2 cellular contexts compared by ENCODE assay signal in the genomic region with DNA sequence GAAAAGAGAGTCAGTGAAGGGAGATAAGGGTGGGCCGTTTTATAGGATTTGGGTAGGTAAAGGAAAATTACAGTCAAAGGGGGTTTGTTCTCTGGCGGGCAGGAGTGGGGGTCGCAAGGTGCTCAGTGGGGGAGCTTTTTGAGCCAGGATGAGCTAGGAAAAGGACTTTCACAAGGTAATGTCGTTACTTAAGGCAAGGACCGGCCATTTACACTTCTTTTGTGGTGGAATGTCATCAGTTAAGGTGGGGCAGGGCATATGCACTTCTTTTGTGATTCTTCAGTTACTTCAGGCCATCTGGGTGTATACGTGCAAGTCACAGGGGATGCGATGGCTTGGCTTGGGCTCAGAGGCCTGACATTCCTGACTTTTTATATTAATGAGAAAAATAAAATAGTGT.
TF ChIP-seq lines count a peak whose summit lies in the region.

No MANE protein-coding gene starts in this region.

TF ChIP-seq in GM23338, 12 proteins besides CTCF, POLR2A, EP300 and RAD21:
- TF ChIP-seq CREB1 (CRISPR knock-in tag; IDR thresholded peaks at IDR 0.05; ENCODE audit: low read depth) (0 out of 2 replicates have a peak, but pooled peaks have one; percentile 18), NANOG (IDR thresholded peaks at IDR 0.05; ENCODE audit: borderline replicate concordance) (0 out of 2 replicates have a peak, but pooled peaks have one; percentile 41)

TF ChIP-seq in H1, 55 proteins besides CTCF, POLR2A, EP300 and RAD21:
- 0 out of 2 replicates have a peak, but pooled peaks have one; percentile 12 for TF ChIP-seq TEAD4 (IDR thresholded peaks at IDR 0.05; ENCODE audit: low read depth, low read length)
TF ChIP-seq in H1: peak in this region for 1; not testable (repeated sequence) for 54.
